ENCODE assay signal across 23 cellular contexts in the genomic region with DNA sequence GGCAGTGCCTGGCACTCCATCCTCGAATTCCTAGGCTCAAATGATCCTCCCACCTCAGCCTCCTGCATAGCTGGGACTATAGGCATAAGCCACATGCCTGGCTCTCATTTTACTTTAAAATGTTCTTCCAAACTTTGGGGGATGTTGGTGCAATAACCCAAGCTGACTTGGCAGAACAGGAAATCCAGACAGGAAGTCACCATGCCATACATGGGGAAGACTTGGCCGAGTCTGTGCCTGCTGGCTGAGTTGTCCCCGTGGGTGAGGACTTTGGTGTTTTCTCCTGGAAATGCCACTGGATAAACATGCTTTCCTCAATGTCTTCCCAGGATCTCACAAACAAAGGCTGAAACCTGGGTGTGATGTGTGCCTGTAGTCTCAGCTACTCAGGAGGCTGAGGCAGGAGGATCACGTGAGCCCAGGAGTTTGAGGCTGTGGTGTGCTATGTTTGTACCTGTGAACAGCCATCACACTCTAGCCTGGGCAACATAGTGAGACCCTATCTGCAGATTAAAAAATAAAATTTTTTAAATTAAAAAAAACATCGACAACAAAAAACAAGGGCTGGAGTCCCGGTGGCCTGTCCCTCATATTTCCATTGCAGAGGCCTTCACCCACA. TPM values are rescaled to one million over a fixed set of nuclear protein-coding genes. Genes with fewer than 3 reads are reported as not detected.
DNase-seq lines count a peak whose midpoint lies in the region; ATAC-seq, FAIRE-seq and TF ChIP-seq lines count a peak whose summit lies in the region.
"Had no signal": no experiment of that assay in that cellular context is flagged by ENCODE, and none has a peak within 500 bp of the region (broad histone marks: within the 10 kb centered on the region; RNA-seq: fewer than 3 reads in every experiment).

No MANE protein-coding gene starts in this region.

- CTCF ChIA-PET in HEK293 (lab: Yijun Ruan, JAX), result interaction anchor here (0.6 to 7.5 kb wide), 5 partner anchors 10 to 168 kb away, joined by 3 to 147 read pairs (median 11); no protein-coding TSS in a partner anchor
- CTCF ChIA-PET in WTC11 (lab: Charles Lee), result interaction anchor here (0.7 to 2.3 kb wide), 9 partner anchors 13 to 203 kb away, joined by 3 to 21 read pairs (median 6); no protein-coding TSS in a partner anchor

- H3K27ac Mint-ChIP-seq in WTC11, result no peak overlapping the region
- H3K27ac Mint-ChIP-seq: activated CD4-positive, alpha-beta T cell treated with anti-CD3 and anti-CD28 coated beads, Interleukin-2, amount 10 ng/mL, durations not matched to agents 24 days and 14 days; activated T-helper 1 cell treated with anti-CD3 and anti-CD28 coated beads, Interleukin-12 subunit alpha, Interleukin-12 subunit beta, Interleukin-2, Interleukin-4 antibody, amounts not matched to agents 30 ng/mL and 10 ng/mL and 1 ng/mL, durations not matched to agents 14 hours and 24 hours and 36 hours; stimulated activated memory B cell treated with anti-CD40 and anti-IgM and Interleukin-4, amounts not matched to agents 10 μg/mL and 1 μg/mL and 100 μg/mL, for 72 hours; T-helper 1 cell treated with Interleukin-12 subunit alpha and Interleukin-12 subunit beta and Interleukin-4 antibody, amounts not matched to agents 30 μg/mL and 1 μg/mL, for 36 hours had no signal

- DNase-seq in AML-193 (lab: John Stamatoyannopoulos, UW), result peak; percentile 23 to 64
- DNase-seq in WTC11 (ENCODE audit: low spot score), result no peak
- no peak for DNase-seq in keratinocyte (ENCODE audit: low read depth, low spot score)
- no peak for DNase-seq in dorsolateral prefrontal cortex
- DNase-seq in NCI-H1694 (lab: John Stamatoyannopoulos, UW), result no peak
- no peak for DNase-seq in testis
- DNase-seq: activated CD4-positive, alpha-beta T cell treated with anti-CD3 and anti-CD28 coated beads, Interleukin-2, amount 10 ng/mL, durations not matched to agents 24 days and 14 days; cerebellar nuclear complex; DND-41; KG1; NCI-H1930; NCI-H526; nucleus accumbens; small intestine had no signal

- no peaks in the 10 kb centered on the region for H3K36me3 Mint-ChIP-seq in WTC11
- H3K36me3 Mint-ChIP-seq: stimulated activated memory B cell treated with anti-CD40 and anti-IgM and Interleukin-4, amounts not matched to agents 10 μg/mL and 1 μg/mL and 100 μg/mL, for 72 hours had no signal

- intact Hi-C loops in dorsolateral prefrontal cortex (cut with DNase I), result loop anchor here in 1 of 2 donors (10.0 kb wide), 2 partner anchors 275 to 405 kb away; no protein-coding TSS in a partner anchor
- intact Hi-C loops in testis (cut with DNase I; ENCODE audit: low total_unique reads), result loop anchor here (5.0 kb wide), 1 partner anchor 152 kb away; no protein-coding TSS in a partner anchor

- no peaks in the 10 kb centered on the region for H3K9me1 ChIP-seq in keratinocyte (ENCODE audit: control insufficient read depth, extremely low read depth, insufficient read depth, low read length)

- H4K20me1 ChIP-seq in keratinocyte (ENCODE audit: control insufficient read depth, extremely low read depth, insufficient read depth, low read length), result no peaks in the 10 kb centered on the region
- H4K20me1 ChIP-seq: BLaER1 had no signal

- no peak for ATAC-seq in WTC11
- no peak for ATAC-seq in GM18909 (IDR thresholded peaks at IDR 0.05; ENCODE audit: poor library complexity, unreplicated experiment)
- ATAC-seq: HCT116; stimulated activated memory B cell treated with anti-CD40 and anti-IgM and Interleukin-4, amounts not matched to agents 10 μg/mL and 1 μg/mL and 100 μg/mL, for 72 hours had no signal

- H3K9me3 Mint-ChIP-seq in WTC11, result no peaks in the 10 kb centered on the region
- H3K9me3 Mint-ChIP-seq: activated CD4-positive, alpha-beta T cell treated with anti-CD3 and anti-CD28 coated beads, Interleukin-2, amount 10 ng/mL, durations not matched to agents 24 days and 14 days; activated T-helper 1 cell treated with anti-CD3 and anti-CD28 coated beads, Interleukin-12 subunit alpha, Interleukin-12 subunit beta, Interleukin-2, Interleukin-4 antibody, amounts not matched to agents 30 ng/mL and 10 ng/mL and 1 ng/mL, durations not matched to agents 14 hours and 24 hours and 36 hours; stimulated activated memory B cell treated with anti-CD40 and anti-IgM and Interleukin-4, amounts not matched to agents 10 μg/mL and 1 μg/mL and 100 μg/mL, for 72 hours; T-helper 1 cell treated with Interleukin-12 subunit alpha and Interleukin-12 subunit beta and Interleukin-4 antibody, amounts not matched to agents 30 μg/mL and 1 μg/mL, for 36 hours had no signal

- H3K4me3 ChIP-seq in HEK293 (ENCODE audit: low read depth, low read length) (no peak overlapping the region), keratinocyte (ENCODE audit: control insufficient read depth in 2 of 3, extremely low read depth in 1 of 3, insufficient read depth in 2 of 3, low read depth in 1 of 3, low read length in 3 of 3) (no peak overlapping the region), dorsolateral prefrontal cortex (no peak overlapping the region), testis (no peak overlapping the region)
- H3K4me3 ChIP-seq: BLaER1, vagina had no signal

- TF ChIP-seq POLR2A in testis (IDR thresholded peaks at IDR 0.05), result no peak

- FAIRE-seq in keratinocyte (lab: Jason Lieb, UNC), result no peak
- FAIRE-seq: islet of Langerhans, small intestine had no signal

- no peak overlapping the region for H3K4me2 ChIP-seq in keratinocyte (ENCODE audit: control insufficient read depth, extremely low read depth, insufficient read depth, low read depth, low read length)
- H3K4me2 ChIP-seq: BLaER1 had no signal

- TF ChIP-seq CTCF in HEK293 (tag by site-specific recombination; IDR thresholded peaks at IDR 0.05) (no peak), WTC11 (IDR thresholded peaks at IDR 0.05) (no peak), keratinocyte (optimal IDR thresholded peaks at IDR 0.05 in 1 of 3, IDR thresholded peaks at IDR 0.05 in 1 of 3, conservative IDR thresholded peaks at IDR 0.05 in 1 of 3; ENCODE audit: extremely low read depth in 1 of 3, insufficient read depth in 2 of 3, low read length in 3 of 3) (no peak), dorsolateral prefrontal cortex (IDR thresholded peaks at IDR 0.05 in 54 of 56, conservative IDR thresholded peaks at IDR 0.05 in 2 of 56; ENCODE audit: low read depth in 1 of 56, partially characterized antibody in 56 of 56) (no peak), testis (IDR thresholded peaks at IDR 0.05) (no peak)

- POLR2A ChIA-PET in HEK293 (lab: Yijun Ruan, JAX), result no interaction called here
- POLR2A ChIA-PET in WTC11 (lab: Charles Lee), result interaction anchor here (1.8 kb wide), 1 partner anchor 167 kb away, joined by 4 read pairs; no protein-coding TSS in a partner anchor

- H3K9ac ChIP-seq in keratinocyte (ENCODE audit: control insufficient read depth, extremely low read depth, insufficient read depth, low read length), result no peak overlapping the region
- H3K9ac ChIP-seq: BLaER1 had no signal

- H3K36me3 ChIP-seq in HEK293 (ENCODE audit: control insufficient read depth in 2 of 2, insufficient read depth in 1 of 2, low read length in 2 of 2), result no peaks in the 10 kb centered on the region
- no peaks in the 10 kb centered on the region for H3K36me3 ChIP-seq in keratinocyte (ENCODE audit: control insufficient read depth in 2 of 2, extremely low read depth in 1 of 2, insufficient read depth in 2 of 2, low read length in 2 of 2)
- H3K36me3 ChIP-seq in testis (ENCODE audit: low read depth, missing control alignments), result no peaks in the 10 kb centered on the region
- H3K36me3 ChIP-seq: BLaER1, vagina had no signal

- peaks cover 26% of the 10 kb centered on the region for H3K4me1 Mint-ChIP-seq in WTC11
- H3K4me1 Mint-ChIP-seq: stimulated activated memory B cell treated with anti-CD40 and anti-IgM and Interleukin-4, amounts not matched to agents 10 μg/mL and 1 μg/mL and 100 μg/mL, for 72 hours had no signal

- peak overlapping the region; percentile 49 for H2AFZ ChIP-seq in keratinocyte (ENCODE audit: control insufficient read depth, low read length)

- H3K27me3 Mint-ChIP-seq in WTC11 (ENCODE audit: low read depth), result no peaks in the 10 kb centered on the region; the same call in 1 of the 2 replicates
- H3K27me3 Mint-ChIP-seq: activated CD4-positive, alpha-beta T cell treated with anti-CD3 and anti-CD28 coated beads, Interleukin-2, amount 10 ng/mL, durations not matched to agents 24 days and 14 days; stimulated activated memory B cell treated with anti-CD40 and anti-IgM and Interleukin-4, amounts not matched to agents 10 μg/mL and 1 μg/mL and 100 μg/mL, for 72 hours had no signal

- no peaks in the 10 kb centered on the region for H3K79me2 ChIP-seq in keratinocyte (ENCODE audit: control insufficient read depth, insufficient read depth, low read length)

- no peak overlapping the region for H3K4me3 Mint-ChIP-seq in WTC11
- H3K4me3 Mint-ChIP-seq: activated CD4-positive, alpha-beta T cell treated with anti-CD3 and anti-CD28 coated beads, Interleukin-2, amount 10 ng/mL, durations not matched to agents 24 days and 14 days; activated T-helper 1 cell treated with anti-CD3 and anti-CD28 coated beads, Interleukin-12 subunit alpha, Interleukin-12 subunit beta, Interleukin-2, Interleukin-4 antibody, amounts not matched to agents 30 ng/mL and 10 ng/mL and 1 ng/mL, durations not matched to agents 14 hours and 24 hours and 36 hours; stimulated activated memory B cell treated with anti-CD40 and anti-IgM and Interleukin-4, amounts not matched to agents 10 μg/mL and 1 μg/mL and 100 μg/mL, for 72 hours; T-helper 1 cell treated with Interleukin-12 subunit alpha and Interleukin-12 subunit beta and Interleukin-4 antibody, amounts not matched to agents 30 μg/mL and 1 μg/mL, for 36 hours had no signal

- H3K27me3 ChIP-seq in keratinocyte (ENCODE audit: control insufficient read depth, extremely low read depth, insufficient read depth, low read length), result no peaks in the 10 kb centered on the region
- H3K27me3 ChIP-seq in dorsolateral prefrontal cortex, result peaks cover 0 to 3% (median 0%) of the 10 kb centered on the region in 45 donors
- H3K27me3 ChIP-seq in testis, result no peaks in the 10 kb centered on the region
- H3K27me3 ChIP-seq: BLaER1, vagina had no signal

- H3K9me3 ChIP-seq in HEK293 (ENCODE audit: control insufficient read depth, insufficient read depth, low read depth, low read length), result no peaks in the 10 kb centered on the region
- no peaks in the 10 kb centered on the region for H3K9me3 ChIP-seq in keratinocyte (ENCODE audit: control insufficient read depth, low read depth, low read length)
- no peaks in the 10 kb centered on the region for H3K9me3 ChIP-seq in testis
- H3K9me3 ChIP-seq: BLaER1, vagina had no signal

- H3K27ac ChIP-seq in HEK293 (ENCODE audit: extremely low read depth, low read depth, low read length) (no peak overlapping the region), keratinocyte (ENCODE audit: control insufficient read depth, insufficient read depth, low read length) (no peak overlapping the region), dorsolateral prefrontal cortex (no peak overlapping the region), testis (no peak overlapping the region)
- H3K27ac ChIP-seq: BLaER1, vagina had no signal

- dilution Hi-C loops in keratinocyte (cut with MboI; ENCODE audit: extremely low pct_ligation_motif_present, low sequenced_read_pairs), result no loop called here

- H3K4me1 ChIP-seq in HEK293 (ENCODE audit: control insufficient read depth, insufficient read depth, low read length) (no peaks in the 10 kb centered on the region), keratinocyte (ENCODE audit: control insufficient read depth, extremely low read depth, insufficient read depth, low read length) (peaks cover 20% of the 10 kb centered on the region), testis (no peaks in the 10 kb centered on the region)

- WGBS in testis, 2 donors, result 76 to 78% methylated on average over 6 of the region's 6 CpGs

RNA-seq across cellular contexts. Expression of a gene that starts 19.8 kb away (rescaled TPM):
- total RNA-seq in WTC11 (2021) (0.09 TPM in 2 of 3 replicates, not detected in the other), dorsolateral prefrontal cortex (1 to 10 TPM in 42 of 120 experiments, under 1 TPM in 74, not detected in 4; 0.17 to 3.1 (median 0.79) TPM), testis (1 to 10 TPM; 1.9 to 5.4 TPM)
- polyA plus RNA-seq in keratinocyte (0.33 to 0.37 TPM (median 0.36 TPM) in 3 replicates), testis (ENCODE audit: insufficient read depth, low read depth, low replicate concordance) (4.4 TPM)
- 0.61 TPM for polyA plus RNA-seq in keratinocyte (2011; ENCODE audit: low read depth)
- 0.33 and 0.65 TPM in 2 replicates for polyA plus RNA-seq in keratinocyte (2011; cell fraction: cytosol; rRNA removed)
- 0.87 and 0.98 TPM in 2 replicates for polyA plus RNA-seq in keratinocyte (2011; cell fraction: nucleus; rRNA removed)
- 0.41 and 0.82 TPM in 2 replicates for polyA plus RNA-seq in keratinocyte (2012; ENCODE audit: low replicate concordance)
- polyA minus RNA-seq in keratinocyte, result 0.26 to 0.64 TPM in 2 of 3 replicates, not detected in the other
- polyA minus RNA-seq in keratinocyte (2011; cell fraction: cytosol; rRNA and poly(A)+ RNA removed), result not detected
- 0.42 and 1.3 TPM in 2 replicates for polyA minus RNA-seq in keratinocyte (2011; cell fraction: nucleus; rRNA and poly(A)+ RNA removed)

RNA-seq across cellular contexts. Expression of a gene that starts 38.4 kb away (rescaled TPM):
- total RNA-seq in WTC11 (2021) (218 to 220 TPM (median 219 TPM) in 3 replicates), dorsolateral prefrontal cortex (100 to 1,000 TPM in 117 of 120 experiments, 10 to 100 TPM in 3; 65.9 to 249 (median 183) TPM), testis (100 to 1,000 TPM in 1 of 2 donors, 10 to 100 TPM in 1; 62.3 to 143 TPM)
- polyA plus RNA-seq in keratinocyte (90.9 to 113 TPM (median 106 TPM) in 3 replicates), testis (ENCODE audit: insufficient read depth, low read depth, low replicate concordance) (179 TPM)
- polyA plus RNA-seq in keratinocyte (2011; ENCODE audit: low read depth), result 96.6 TPM
- polyA plus RNA-seq in keratinocyte (2011; cell fraction: cytosol; rRNA removed), result 84.2 and 112 TPM in 2 replicates
- 148 and 167 TPM in 2 replicates for polyA plus RNA-seq in keratinocyte (2011; cell fraction: nucleus; rRNA removed)
- 153 and 155 TPM in 2 replicates for polyA plus RNA-seq in keratinocyte (2012; ENCODE audit: low replicate concordance)
- polyA minus RNA-seq in keratinocyte, result 122 to 178 TPM (median 152 TPM) in 3 replicates
- 85.8 TPM for polyA minus RNA-seq in keratinocyte (2011; cell fraction: cytosol; rRNA and poly(A)+ RNA removed)
- polyA minus RNA-seq in keratinocyte (2011; cell fraction: nucleus; rRNA and poly(A)+ RNA removed), result 63.3 and 108 TPM in 2 replicates

RNA-seq across cellular contexts. Expression of a gene that starts 59.9 kb away (rescaled TPM):
- 41.2 to 43.7 TPM (median 43.0 TPM) in 3 replicates for total RNA-seq in WTC11 (2021)
- 26.0 to 35.3 TPM (median 34.1 TPM) in 3 replicates for polyA plus RNA-seq in keratinocyte
- 129 TPM for polyA plus RNA-seq in keratinocyte (2011; ENCODE audit: low read depth)
- polyA plus RNA-seq in keratinocyte (2011; cell fraction: cytosol; rRNA removed), result 26.0 and 36.6 TPM in 2 replicates
- 50.2 and 65.7 TPM in 2 replicates for polyA plus RNA-seq in keratinocyte (2011; cell fraction: nucleus; rRNA removed)
- polyA plus RNA-seq in keratinocyte (2012; ENCODE audit: low replicate concordance), result 23.8 and 26.4 TPM in 2 replicates
- 7.4 to 48.3 TPM (median 33.7 TPM) in 3 replicates for polyA minus RNA-seq in keratinocyte
- polyA minus RNA-seq in keratinocyte (2011; cell fraction: cytosol; rRNA and poly(A)+ RNA removed), result 34.1 TPM
- polyA minus RNA-seq in keratinocyte (2011; cell fraction: nucleus; rRNA and poly(A)+ RNA removed), result 30.6 and 33.3 TPM in 2 replicates
- total RNA-seq in dorsolateral prefrontal cortex, result 10 to 100 TPM; 23.2 to 52.6 (median 39.0) TPM
- total RNA-seq in testis, result 10 to 100 TPM; 62.8 to 80.4 TPM
- polyA plus RNA-seq in testis (ENCODE audit: insufficient read depth, low read depth, low replicate concordance), result 59.2 TPM

Comparison
In these comparisons a context has a peak if more than half of its experiments do, and no peak if none do; other contexts are left out.
1. DNase-seq: peak in AML-193 (2 of 2); none in WTC11 (single experiment), keratinocyte (single experiment), dorsolateral prefrontal cortex (0 of 10), NCI-H1694 (single experiment) and testis (single experiment).